8 cellular contexts compared by ENCODE assay signal in the genomic region with DNA sequence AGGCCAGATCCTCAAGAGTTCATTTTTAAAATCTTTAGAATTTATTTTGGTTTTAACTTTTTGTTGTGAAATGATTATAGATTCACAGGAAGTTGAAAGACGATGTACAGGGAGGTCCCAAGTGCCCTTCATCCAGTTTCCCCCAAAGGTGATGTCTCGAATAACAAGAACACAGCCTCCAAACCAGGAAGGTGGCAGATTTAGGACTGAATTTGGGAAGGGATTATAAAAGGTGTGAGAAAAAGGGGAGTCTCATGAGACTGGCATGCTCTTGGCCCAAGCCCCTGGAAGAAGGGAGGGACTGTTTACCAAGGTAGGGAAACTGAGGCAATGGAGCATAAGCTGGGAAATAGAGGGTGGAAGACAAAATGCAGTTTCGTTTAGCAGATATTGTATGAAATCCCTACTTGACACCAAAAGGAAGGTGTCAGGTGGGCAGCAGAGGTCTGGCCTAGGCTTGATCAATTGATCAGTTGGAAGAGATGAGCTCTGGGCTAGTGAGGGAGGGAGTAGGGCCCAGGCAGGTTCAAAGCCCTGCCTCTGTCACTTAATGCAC.
"Had no signal": no experiment of that assay in that cellular context is flagged by ENCODE, and none has a peak within 500 bp of the region (broad histone marks: within the 10 kb centered on the region; RNA-seq: fewer than 3 reads in every experiment).

No MANE protein-coding gene starts in this region.

- H3K9me3 Mint-ChIP-seq: HFFc6 had no signal

- DNase-seq: H7, HCEC 1CT, HFFc6, IMR-90, Karpas-422, KBM-7 had no signal

- H3K4me3 Mint-ChIP-seq: GM23338, HFFc6 had no signal

- H3K27ac ChIP-seq: KMS-11 had no signal

- ATAC-seq: GM23338 had no signal

- H3K9ac ChIP-seq: KMS-11 had no signal

- H3K27ac Mint-ChIP-seq: GM23338, HFFc6 had no signal

- H2AFZ ChIP-seq: GM23338 had no signal

- H3K4me2 ChIP-seq: GM23338, KMS-11 had no signal

- H3K4me3 ChIP-seq: GM23338 had no signal
